1 cellular context compared by ENCODE assay signal in genomic region chr6:30942338-30943060, GRCh38.
A peak's percentile ranks its signal among the peaks of the same experiment; 100 is the strongest.
TF ChIP-seq lines count a peak whose summit lies in the region.

No MANE protein-coding gene starts in this region.

TF ChIP-seq in K562, 482 proteins besides CTCF, POLR2A, EP300 and RAD21 (continued from another document and continues in another):
- TF ChIP-seq, protein P1, sequence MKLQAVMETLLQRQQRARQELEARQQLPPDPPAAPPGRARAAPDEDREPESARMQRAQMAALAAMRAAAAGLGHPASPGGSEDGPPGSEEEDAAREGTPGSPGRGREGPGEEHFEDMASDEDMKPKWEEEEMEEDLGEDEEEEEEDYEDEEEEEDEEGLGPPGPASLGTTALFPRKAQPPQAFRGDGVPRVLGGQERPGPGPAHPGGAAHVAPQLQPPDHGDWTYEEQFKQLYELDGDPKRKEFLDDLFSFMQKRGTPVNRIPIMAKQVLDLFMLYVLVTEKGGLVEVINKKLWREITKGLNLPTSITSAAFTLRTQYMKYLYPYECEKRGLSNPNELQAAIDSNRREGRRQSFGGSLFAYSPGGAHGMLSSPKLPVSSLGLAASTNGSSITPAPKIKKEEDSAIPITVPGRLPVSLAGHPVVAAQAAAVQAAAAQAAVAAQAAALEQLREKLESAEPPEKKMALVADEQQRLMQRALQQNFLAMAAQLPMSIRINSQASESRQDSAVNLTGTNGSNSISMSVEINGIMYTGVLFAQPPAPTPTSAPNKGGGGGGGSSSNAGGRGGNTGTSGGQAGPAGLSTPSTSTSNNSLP (IDR thresholded peaks at IDR 0.05; ENCODE audit: borderline replicate concordance, low read depth, low read length), result no peak
- no peak for TF ChIP-seq SREBF2 (CRISPR knock-in tag; IDR thresholded peaks at IDR 0.05)
- TF ChIP-seq BCOR (IDR thresholded peaks at IDR 0.05), result peak; percentile 31; the same call in 1 of the 2 replicates
- TF ChIP-seq YY1 (IDR thresholded peaks at IDR 0.05; ENCODE audit: borderline replicate concordance in 1 of 3, control insufficient read depth in 1 of 3, extremely low read depth in 1 of 3, insufficient read depth in 3 of 3, insufficient read length in 1 of 3, insufficient replicate concordance in 2 of 3, low read depth in 1 of 3, low read length in 2 of 3), result peak in 1 of 3 experiments; percentile 11
- TF ChIP-seq GATA2 (CRISPR knock-in tag; IDR thresholded peaks at IDR 0.05), result no peak
- TF ChIP-seq EHMT2 (IDR thresholded peaks at IDR 0.05), result no peak
- TF ChIP-seq MYBL2 (IDR thresholded peaks at IDR 0.05; ENCODE audit: low read depth), result no peak
- no peak for TF ChIP-seq MYBL2 (CRISPR knock-in tag; IDR thresholded peaks at IDR 0.05; ENCODE audit: borderline replicate concordance)
- no peak for TF ChIP-seq XRCC3 (IDR thresholded peaks at IDR 0.05)
- no peak for TF ChIP-seq SMARCA5 (IDR thresholded peaks at IDR 0.05)
- TF ChIP-seq CHCHD3 (CRISPR knock-in tag; IDR thresholded peaks at IDR 0.05), result no peak
- TF ChIP-seq ZNF644 (tag; IDR thresholded peaks at IDR 0.05; ENCODE audit: low read depth), result no peak
- TF ChIP-seq FOXA3 (CRISPR knock-in tag; conservative IDR thresholded peaks at IDR 0.05 in 1 of 2, IDR thresholded peaks at IDR 0.05 in 1 of 2), result no peak
- TF ChIP-seq, protein P2, sequence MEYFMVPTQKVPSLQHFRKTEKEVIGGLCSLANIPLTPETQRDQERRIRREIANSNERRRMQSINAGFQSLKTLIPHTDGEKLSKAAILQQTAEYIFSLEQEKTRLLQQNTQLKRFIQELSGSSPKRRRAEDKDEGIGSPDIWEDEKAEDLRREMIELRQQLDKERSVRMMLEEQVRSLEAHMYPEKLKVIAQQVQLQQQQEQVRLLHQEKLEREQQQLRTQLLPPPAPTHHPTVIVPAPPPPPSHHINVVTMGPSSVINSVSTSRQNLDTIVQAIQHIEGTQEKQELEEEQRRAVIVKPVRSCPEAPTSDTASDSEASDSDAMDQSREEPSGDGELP (CRISPR knock-in tag; IDR thresholded peaks at IDR 0.05; ENCODE audit: borderline replicate concordance), result peak; percentile 56; the same call in 1 of the 2 replicates
- peak in 1 of 2 experiments; percentile 59; a peak in 1 of 4 replicates for TF ChIP-seq SRF (CRISPR knock-in tag; IDR thresholded peaks at IDR 0.05)
- TF ChIP-seq POLR2B (IDR thresholded peaks at IDR 0.05; ENCODE audit: low read depth, partially characterized antibody), result no peak
- TF ChIP-seq TEAD1 (CRISPR knock-in tag; IDR thresholded peaks at IDR 0.05), result peak; percentile 89 to 98
- TF ChIP-seq, protein P3, sequence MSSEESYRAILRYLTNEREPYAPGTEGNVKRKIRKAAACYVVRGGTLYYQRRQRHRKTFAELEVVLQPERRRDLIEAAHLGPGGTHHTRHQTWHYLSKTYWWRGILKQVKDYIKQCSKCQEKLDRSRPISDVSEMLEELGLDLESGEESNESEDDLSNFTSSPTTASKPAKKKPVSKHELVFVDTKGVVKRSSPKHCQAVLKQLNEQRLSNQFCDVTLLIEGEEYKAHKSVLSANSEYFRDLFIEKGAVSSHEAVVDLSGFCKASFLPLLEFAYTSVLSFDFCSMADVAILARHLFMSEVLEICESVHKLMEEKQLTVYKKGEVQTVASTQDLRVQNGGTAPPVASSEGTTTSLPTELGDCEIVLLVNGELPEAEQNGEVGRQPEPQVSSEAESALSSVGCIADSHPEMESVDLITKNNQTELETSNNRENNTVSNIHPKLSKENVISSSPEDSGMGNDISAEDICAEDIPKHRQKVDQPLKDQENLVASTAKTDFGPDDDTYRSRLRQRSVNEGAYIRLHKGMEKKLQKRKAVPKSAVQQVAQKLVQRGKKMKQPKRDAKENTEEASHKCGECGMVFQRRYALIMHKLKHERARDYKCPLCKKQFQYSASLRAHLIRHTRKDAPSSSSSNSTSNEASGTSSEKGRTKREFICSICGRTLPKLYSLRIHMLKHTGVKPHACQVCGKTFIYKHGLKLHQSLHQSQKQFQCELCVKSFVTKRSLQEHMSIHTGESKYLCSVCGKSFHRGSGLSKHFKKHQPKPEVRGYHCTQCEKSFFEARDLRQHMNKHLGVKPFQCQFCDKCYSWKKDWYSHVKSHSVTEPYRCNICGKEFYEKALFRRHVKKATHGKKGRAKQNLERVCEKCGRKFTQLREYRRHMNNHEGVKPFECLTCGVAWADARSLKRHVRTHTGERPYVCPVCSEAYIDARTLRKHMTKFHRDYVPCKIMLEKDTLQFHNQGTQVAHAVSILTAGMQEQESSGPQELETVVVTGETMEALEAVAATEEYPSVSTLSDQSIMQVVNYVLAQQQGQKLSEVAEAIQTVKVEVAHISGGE (CRISPR knock-in tag; IDR thresholded peaks at IDR 0.05), result no peak
- TF ChIP-seq SP2 (IDR thresholded peaks at IDR 0.05; ENCODE audit: extremely low read depth, low read depth, low read length, poor library complexity, severe bottlenecking), result no peak
- TF ChIP-seq CBFB (CRISPR knock-in tag; IDR thresholded peaks at IDR 0.05), result no peak
- no peak for TF ChIP-seq OTX1 (CRISPR knock-in tag; IDR thresholded peaks at IDR 0.05)
- TF ChIP-seq HDAC6 (IDR thresholded peaks at IDR 0.05; ENCODE audit: low read depth, low read length), result no peak
- TF ChIP-seq ARHGAP35 (IDR thresholded peaks at IDR 0.05; ENCODE audit: partially characterized antibody), result no peak
- no peak for TF ChIP-seq BRCA1 (IDR thresholded peaks at IDR 0.05)
- no peak for TF ChIP-seq BRCA1 (CRISPR knock-in tag; IDR thresholded peaks at IDR 0.05)
- TF ChIP-seq SIRT6 (IDR thresholded peaks at IDR 0.05; ENCODE audit: low read depth, low read length), result no peak
- TF ChIP-seq ZBTB40 (IDR thresholded peaks at IDR 0.05), result no peak
- no peak for TF ChIP-seq ZBTB40 (CRISPR knock-in tag; IDR thresholded peaks at IDR 0.05)
- no peak for TF ChIP-seq POLR3A (IDR thresholded peaks at IDR 0.05; ENCODE audit: borderline replicate concordance, extremely low read depth, insufficient read depth, insufficient read length)
- no peak for TF ChIP-seq TCF3 (CRISPR knock-in tag; IDR thresholded peaks at IDR 0.05)
- TF ChIP-seq EP400 (IDR thresholded peaks at IDR 0.05), result no peak
- TF ChIP-seq ZNF740 (CRISPR knock-in tag; IDR thresholded peaks at IDR 0.05), result no peak
- no peak for TF ChIP-seq ZNF740 (tag; IDR thresholded peaks at IDR 0.05)
- TF ChIP-seq ZFPM2 (CRISPR knock-in tag; IDR thresholded peaks at IDR 0.05), result no peak
- no peak for TF ChIP-seq FOXM1 (IDR thresholded peaks at IDR 0.05; ENCODE audit: low read depth)
- TF ChIP-seq FOXM1 (CRISPR knock-in tag; IDR thresholded peaks at IDR 0.05; ENCODE audit: low read depth), result no peak
- TF ChIP-seq BMI1 (IDR thresholded peaks at IDR 0.05; ENCODE audit: low read length), result no peak
- no peak for TF ChIP-seq CAMTA2 (CRISPR knock-in tag; conservative IDR thresholded peaks at IDR 0.05)
- no peak for TF ChIP-seq NR2C1 (IDR thresholded peaks at IDR 0.05)
- TF ChIP-seq NR2C1 (tag; IDR thresholded peaks at IDR 0.05), result no peak
- no peak for TF ChIP-seq RFX7 (CRISPR knock-in tag; IDR thresholded peaks at IDR 0.05)
- TF ChIP-seq, protein P4, sequence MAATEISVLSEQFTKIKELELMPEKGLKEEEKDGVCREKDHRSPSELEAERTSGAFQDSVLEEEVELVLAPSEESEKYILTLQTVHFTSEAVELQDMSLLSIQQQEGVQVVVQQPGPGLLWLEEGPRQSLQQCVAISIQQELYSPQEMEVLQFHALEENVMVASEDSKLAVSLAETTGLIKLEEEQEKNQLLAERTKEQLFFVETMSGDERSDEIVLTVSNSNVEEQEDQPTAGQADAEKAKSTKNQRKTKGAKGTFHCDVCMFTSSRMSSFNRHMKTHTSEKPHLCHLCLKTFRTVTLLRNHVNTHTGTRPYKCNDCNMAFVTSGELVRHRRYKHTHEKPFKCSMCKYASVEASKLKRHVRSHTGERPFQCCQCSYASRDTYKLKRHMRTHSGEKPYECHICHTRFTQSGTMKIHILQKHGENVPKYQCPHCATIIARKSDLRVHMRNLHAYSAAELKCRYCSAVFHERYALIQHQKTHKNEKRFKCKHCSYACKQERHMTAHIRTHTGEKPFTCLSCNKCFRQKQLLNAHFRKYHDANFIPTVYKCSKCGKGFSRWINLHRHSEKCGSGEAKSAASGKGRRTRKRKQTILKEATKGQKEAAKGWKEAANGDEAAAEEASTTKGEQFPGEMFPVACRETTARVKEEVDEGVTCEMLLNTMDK (IDR thresholded peaks at IDR 0.05; ENCODE audit: borderline replicate concordance, insufficient read depth, low read depth, low read length, poor library complexity, severe bottlenecking), result peak; percentile 57
- TF ChIP-seq RBBP5 (IDR thresholded peaks at IDR 0.05; ENCODE audit: borderline replicate concordance, insufficient read depth, low read length, poor library complexity, severe bottlenecking), result no peak
- TF ChIP-seq TAF15 (IDR thresholded peaks at IDR 0.05; ENCODE audit: low read depth, low read length), result no peak
- no peak for TF ChIP-seq TCFL5 (CRISPR knock-in tag; conservative IDR thresholded peaks at IDR 0.05)
- TF ChIP-seq DACH1 (IDR thresholded peaks at IDR 0.05; ENCODE audit: partially characterized antibody), result no peak
- no peak for TF ChIP-seq MTA3 (IDR thresholded peaks at IDR 0.05; ENCODE audit: borderline replicate concordance)
- TF ChIP-seq PYGO2 (tag; IDR thresholded peaks at IDR 0.05), result no peak
- no peak for TF ChIP-seq SAFB (IDR thresholded peaks at IDR 0.05; ENCODE audit: borderline replicate concordance, low read depth, low read length)
- no peak for TF ChIP-seq ZNF511 (CRISPR knock-in tag; IDR thresholded peaks at IDR 0.05)
